Comparison of ENCODE assay signal across 13 cellular contexts in the genomic region with DNA sequence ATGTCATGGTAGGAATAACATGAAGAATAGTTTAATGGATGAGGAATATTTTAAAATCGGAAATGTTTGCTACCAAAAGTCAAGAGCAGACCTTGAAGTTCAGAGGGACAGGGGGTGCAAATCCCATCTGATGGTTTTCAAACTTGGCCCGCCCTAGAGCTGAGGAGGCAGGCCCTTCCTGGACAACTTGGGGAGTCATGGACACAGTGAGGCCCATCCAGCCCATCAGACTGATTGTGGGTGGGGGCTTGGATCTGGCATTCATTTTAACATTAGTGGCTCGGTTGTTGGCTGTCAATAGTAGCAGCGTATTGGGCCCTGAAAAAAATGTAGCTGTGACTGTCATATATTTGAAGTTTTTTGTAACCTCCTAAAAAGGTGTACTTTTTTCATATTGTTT. TPM values are rescaled to one million over a fixed set of nuclear protein-coding genes. Genes with fewer than 3 reads are reported as not detected.
A peak's percentile ranks its signal among the peaks of the same experiment; 100 is the strongest.
DNase-seq lines count a peak whose midpoint lies in the region; TF ChIP-seq lines count a peak whose summit lies in the region.
"Had no signal": no experiment of that assay in that cellular context is flagged by ENCODE, and none has a peak within 500 bp of the region (broad histone marks: within the 10 kb centered on the region; RNA-seq: fewer than 3 reads in every experiment).

No MANE protein-coding gene starts in this region.

- H3K36me3 Mint-ChIP-seq in activated T-helper 2 cell treated with anti-CD3 and anti-CD28 coated beads, Interferon-gamma antibody, Interleukin-2, Interleukin-4, amounts not matched to agents 10 μg/mL and 5 μg/mL and 100 μg/mL, durations not matched to agents 14 hours and 24 hours and 36 hours (ENCODE audit: low read depth) = no peaks in the 10 kb centered on the region
- H3K36me3 Mint-ChIP-seq: CD8-positive, alpha-beta T cell had no signal

- H3K27ac ChIP-seq in VCaP (peak overlapping the region; percentile 47), cingulate gyrus (ENCODE audit: low read depth, low read length) (peak overlapping the region; percentile 92), substantia nigra (ENCODE audit: low read depth, low read length, poor library complexity, severe bottlenecking) (peak overlapping the region; percentile 98)
- H3K27ac ChIP-seq: BLaER1 treated with 17β-estradiol and CSF1 and Interleukin-3, amounts not matched to agents 10 nM and 100 nM had no signal

- no peaks in the 10 kb centered on the region for H3K4me1 Mint-ChIP-seq in activated T-helper 2 cell treated with anti-CD3 and anti-CD28 coated beads, Interferon-gamma antibody, Interleukin-2, Interleukin-4, amounts not matched to agents 10 μg/mL and 5 μg/mL and 100 μg/mL, durations not matched to agents 14 hours and 24 hours and 36 hours (ENCODE audit: low read depth)
- H3K4me1 Mint-ChIP-seq: B cell had no signal

- no peak overlapping the region for H3K4me3 Mint-ChIP-seq in activated T-helper 2 cell treated with anti-CD3 and anti-CD28 coated beads, Interferon-gamma antibody, Interleukin-2, Interleukin-4, amounts not matched to agents 10 μg/mL and 5 μg/mL and 100 μg/mL, durations not matched to agents 14 hours and 24 hours and 36 hours (ENCODE audit: low read depth)
- H3K4me3 Mint-ChIP-seq: B cell; CD8-positive, alpha-beta T cell had no signal

- intact Hi-C loops in activated T-helper 2 cell treated with anti-CD3 and anti-CD28 coated beads, Interferon-gamma antibody, Interleukin-2, Interleukin-4, amounts not matched to agents 10 μg/mL and 5 μg/mL and 100 μg/mL, durations not matched to agents 14 hours and 24 hours and 36 hours (cut with micrococcal nuclease) = no loop called here

- TF ChIP-seq CTCF in VCaP (conservative IDR thresholded peaks at IDR 0.05) = no peak

- DNase-seq in globus pallidus (ENCODE audit: low spot score) (peak; percentile 65), substantia nigra (lab: John Stamatoyannopoulos, UW) (peak in 5 of 49 donors; percentile 27 to 52 (median 32)), HCEC 1CT (no peak), SW 1271 (lab: John Stamatoyannopoulos, UW) (no peak)
- DNase-seq in activated T-helper 2 cell treated with anti-CD3 and anti-CD28 coated beads, Interferon-gamma antibody, Interleukin-2, Interleukin-4, amounts not matched to agents 10 μg/mL and 5 μg/mL and 100 μg/mL, durations not matched to agents 14 hours and 24 hours and 36 hours (ENCODE audit: low spot score) = no peak
- DNase-seq in stimulated activated CD4-positive, alpha-beta T cell treated with anti-CD3 and anti-CD28 coated beads, Interleukin-2, amount 100 ng/mL, for 24 hours = no peak
- DNase-seq: CD8-positive, alpha-beta T cell; DMS 273 treated with DMSO at 0.1 percent for 48 hours; IMR-90 had no signal

- H3K27ac Mint-ChIP-seq in activated T-helper 2 cell treated with anti-CD3 and anti-CD28 coated beads, Interferon-gamma antibody, Interleukin-2, Interleukin-4, amounts not matched to agents 10 μg/mL and 5 μg/mL and 100 μg/mL, durations not matched to agents 14 hours and 24 hours and 36 hours = no peak overlapping the region
- H3K27ac Mint-ChIP-seq: B cell; CD8-positive, alpha-beta T cell had no signal

- H3K27me3 Mint-ChIP-seq in activated T-helper 2 cell treated with anti-CD3 and anti-CD28 coated beads, Interferon-gamma antibody, Interleukin-2, Interleukin-4, amounts not matched to agents 10 μg/mL and 5 μg/mL and 100 μg/mL, durations not matched to agents 14 hours and 24 hours and 36 hours (ENCODE audit: low read depth) = no peaks in the 10 kb centered on the region
- H3K27me3 Mint-ChIP-seq: B cell had no signal

- peaks cover 12% of the 10 kb centered on the region for H3K9me3 Mint-ChIP-seq in activated T-helper 2 cell treated with anti-CD3 and anti-CD28 coated beads, Interferon-gamma antibody, Interleukin-2, Interleukin-4, amounts not matched to agents 10 μg/mL and 5 μg/mL and 100 μg/mL, durations not matched to agents 14 hours and 24 hours and 36 hours

RNA-seq across cellular contexts. Expression of a gene that starts 2.0 kb away (rescaled TPM):
- not detected in 2 replicates for total RNA-seq in activated T-helper 2 cell treated with anti-CD3 and anti-CD28 coated beads, Interferon-gamma antibody, Interleukin-2, Interleukin-4, amounts not matched to agents 10 μg/mL and 5 μg/mL and 100 μg/mL, durations not matched to agents 14 hours and 24 hours and 36 hours
- total RNA-seq: B cell; CD8-positive, alpha-beta T cell had no signal

Comparison
In these comparisons a context has a peak if more than half of its experiments do, and no peak if none do; other contexts are left out.
1. H3K27ac ChIP-seq: peak in every context shown above with its lines; median percentile 98 in substantia nigra; 92 in cingulate gyrus; 47 in VCaP.